ENCODE assay signal across 1 cellular context in the genomic region with DNA sequence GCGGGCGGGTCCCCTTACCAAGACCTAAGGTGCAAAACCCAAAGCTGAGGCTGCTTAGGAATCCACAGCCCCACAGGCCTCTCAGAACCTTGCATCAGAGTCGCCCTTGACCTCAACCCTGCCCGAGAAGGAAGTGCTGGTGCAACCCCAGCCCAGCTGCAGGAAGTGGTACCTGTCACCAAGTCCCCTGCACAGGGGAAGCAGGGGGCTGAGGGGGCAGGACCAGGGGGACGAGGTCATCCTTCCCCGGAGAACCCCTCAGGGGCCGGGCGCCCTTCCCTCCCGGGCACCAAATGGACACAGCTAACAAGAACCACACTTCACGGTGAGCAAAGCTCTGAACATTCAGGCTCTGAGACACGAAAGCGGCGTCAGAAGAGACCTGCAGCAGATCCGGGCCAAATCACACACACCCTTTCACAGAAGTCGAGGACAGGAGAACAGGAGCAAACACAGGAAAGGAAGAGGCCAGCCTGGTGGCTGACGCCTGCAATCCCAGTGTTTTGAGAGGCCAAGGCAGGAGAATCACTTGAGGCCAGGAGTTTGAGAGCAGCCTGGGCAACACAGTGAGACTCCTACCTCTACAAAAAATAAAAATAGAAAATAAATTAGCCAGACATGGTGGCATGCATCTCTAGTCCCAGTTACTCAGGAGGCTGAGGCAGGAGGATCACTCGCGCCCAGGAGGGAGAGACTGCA.
TF ChIP-seq lines count a peak whose summit lies in the region.

No MANE protein-coding gene starts in this region.

TF ChIP-seq in HepG2, 621 proteins besides CTCF, POLR2A, EP300 and RAD21 (continued from another document and continues in another):
- no peak for TF ChIP-seq BCLAF1 (IDR thresholded peaks at IDR 0.05)
- TF ChIP-seq ATAD3A (CRISPR knock-in tag; IDR thresholded peaks at IDR 0.05), result no peak
- TF ChIP-seq ZNF292 (CRISPR knock-in tag; IDR thresholded peaks at IDR 0.05; ENCODE audit: borderline replicate concordance, low read depth), result peak; percentile 78
- no peak for TF ChIP-seq SMARCC2 (IDR thresholded peaks at IDR 0.05)
- TF ChIP-seq ADNP (CRISPR knock-in tag; IDR thresholded peaks at IDR 0.05), result no peak
- TF ChIP-seq, protein P1, sequence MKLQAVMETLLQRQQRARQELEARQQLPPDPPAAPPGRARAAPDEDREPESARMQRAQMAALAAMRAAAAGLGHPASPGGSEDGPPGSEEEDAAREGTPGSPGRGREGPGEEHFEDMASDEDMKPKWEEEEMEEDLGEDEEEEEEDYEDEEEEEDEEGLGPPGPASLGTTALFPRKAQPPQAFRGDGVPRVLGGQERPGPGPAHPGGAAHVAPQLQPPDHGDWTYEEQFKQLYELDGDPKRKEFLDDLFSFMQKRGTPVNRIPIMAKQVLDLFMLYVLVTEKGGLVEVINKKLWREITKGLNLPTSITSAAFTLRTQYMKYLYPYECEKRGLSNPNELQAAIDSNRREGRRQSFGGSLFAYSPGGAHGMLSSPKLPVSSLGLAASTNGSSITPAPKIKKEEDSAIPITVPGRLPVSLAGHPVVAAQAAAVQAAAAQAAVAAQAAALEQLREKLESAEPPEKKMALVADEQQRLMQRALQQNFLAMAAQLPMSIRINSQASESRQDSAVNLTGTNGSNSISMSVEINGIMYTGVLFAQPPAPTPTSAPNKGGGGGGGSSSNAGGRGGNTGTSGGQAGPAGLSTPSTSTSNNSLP (IDR thresholded peaks at IDR 0.05; ENCODE audit: low read depth, low read length), result no peak
- TF ChIP-seq, protein P2, sequence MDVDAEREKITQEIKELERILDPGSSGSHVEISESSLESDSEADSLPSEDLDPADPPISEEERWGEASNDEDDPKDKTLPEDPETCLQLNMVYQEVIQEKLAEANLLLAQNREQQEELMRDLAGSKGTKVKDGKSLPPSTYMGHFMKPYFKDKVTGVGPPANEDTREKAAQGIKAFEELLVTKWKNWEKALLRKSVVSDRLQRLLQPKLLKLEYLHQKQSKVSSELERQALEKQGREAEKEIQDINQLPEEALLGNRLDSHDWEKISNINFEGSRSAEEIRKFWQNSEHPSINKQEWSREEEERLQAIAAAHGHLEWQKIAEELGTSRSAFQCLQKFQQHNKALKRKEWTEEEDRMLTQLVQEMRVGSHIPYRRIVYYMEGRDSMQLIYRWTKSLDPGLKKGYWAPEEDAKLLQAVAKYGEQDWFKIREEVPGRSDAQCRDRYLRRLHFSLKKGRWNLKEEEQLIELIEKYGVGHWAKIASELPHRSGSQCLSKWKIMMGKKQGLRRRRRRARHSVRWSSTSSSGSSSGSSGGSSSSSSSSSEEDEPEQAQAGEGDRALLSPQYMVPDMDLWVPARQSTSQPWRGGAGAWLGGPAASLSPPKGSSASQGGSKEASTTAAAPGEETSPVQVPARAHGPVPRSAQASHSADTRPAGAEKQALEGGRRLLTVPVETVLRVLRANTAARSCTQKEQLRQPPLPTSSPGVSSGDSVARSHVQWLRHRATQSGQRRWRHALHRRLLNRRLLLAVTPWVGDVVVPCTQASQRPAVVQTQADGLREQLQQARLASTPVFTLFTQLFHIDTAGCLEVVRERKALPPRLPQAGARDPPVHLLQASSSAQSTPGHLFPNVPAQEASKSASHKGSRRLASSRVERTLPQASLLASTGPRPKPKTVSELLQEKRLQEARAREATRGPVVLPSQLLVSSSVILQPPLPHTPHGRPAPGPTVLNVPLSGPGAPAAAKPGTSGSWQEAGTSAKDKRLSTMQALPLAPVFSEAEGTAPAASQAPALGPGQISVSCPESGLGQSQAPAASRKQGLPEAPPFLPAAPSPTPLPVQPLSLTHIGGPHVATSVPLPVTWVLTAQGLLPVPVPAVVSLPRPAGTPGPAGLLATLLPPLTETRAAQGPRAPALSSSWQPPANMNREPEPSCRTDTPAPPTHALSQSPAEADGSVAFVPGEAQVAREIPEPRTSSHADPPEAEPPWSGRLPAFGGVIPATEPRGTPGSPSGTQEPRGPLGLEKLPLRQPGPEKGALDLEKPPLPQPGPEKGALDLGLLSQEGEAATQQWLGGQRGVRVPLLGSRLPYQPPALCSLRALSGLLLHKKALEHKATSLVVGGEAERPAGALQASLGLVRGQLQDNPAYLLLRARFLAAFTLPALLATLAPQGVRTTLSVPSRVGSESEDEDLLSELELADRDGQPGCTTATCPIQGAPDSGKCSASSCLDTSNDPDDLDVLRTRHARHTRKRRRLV (CRISPR knock-in tag; IDR thresholded peaks at IDR 0.05), result no peak
- TF ChIP-seq PITX1 (CRISPR knock-in tag; IDR thresholded peaks at IDR 0.05), result no peak; the same call in 1 of the 2 replicates
- TF ChIP-seq NFATC3 (CRISPR knock-in tag; IDR thresholded peaks at IDR 0.05), result no peak
- TF ChIP-seq ETV6 (CRISPR knock-in tag; conservative IDR thresholded peaks at IDR 0.05), result peak; percentile 95
- no peak for TF ChIP-seq ZNF138 (CRISPR knock-in tag; IDR thresholded peaks at IDR 0.05; ENCODE audit: low read depth)
- TF ChIP-seq, protein P3, sequence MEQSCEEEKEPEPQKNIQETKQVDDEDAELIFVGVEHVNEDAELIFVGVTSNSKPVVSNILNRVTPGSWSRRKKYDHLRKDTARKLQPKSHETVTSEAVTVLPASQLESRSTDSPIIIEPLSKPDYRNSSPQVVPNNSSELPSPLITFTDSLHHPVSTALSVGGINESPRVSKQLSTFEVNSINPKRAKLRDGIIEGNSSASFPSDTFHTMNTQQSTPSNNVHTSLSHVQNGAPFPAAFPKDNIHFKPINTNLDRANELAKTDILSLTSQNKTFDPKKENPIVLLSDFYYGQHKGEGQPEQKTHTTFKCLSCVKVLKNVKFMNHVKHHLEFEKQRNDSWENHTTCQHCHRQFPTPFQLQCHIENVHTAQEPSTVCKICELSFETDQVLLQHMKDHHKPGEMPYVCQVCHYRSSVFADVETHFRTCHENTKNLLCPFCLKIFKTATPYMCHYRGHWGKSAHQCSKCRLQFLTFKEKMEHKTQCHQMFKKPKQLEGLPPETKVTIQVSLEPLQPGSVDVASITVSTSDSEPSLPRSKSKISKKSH (CRISPR knock-in tag; IDR thresholded peaks at IDR 0.05; ENCODE audit: borderline replicate concordance), result no peak
- TF ChIP-seq ZNF430 (CRISPR knock-in tag; IDR thresholded peaks at IDR 0.05), result no peak
- TF ChIP-seq ZSCAN9 (CRISPR knock-in tag; IDR thresholded peaks at IDR 0.05; ENCODE audit: borderline replicate concordance), result no peak; the same call in 1 of the 2 replicates
- 0 out of 2 replicates have a peak, but pooled peaks have one; percentile 35 for TF ChIP-seq ZBTB33 (CRISPR knock-in tag; IDR thresholded peaks at IDR 0.05)
- TF ChIP-seq, protein P4, sequence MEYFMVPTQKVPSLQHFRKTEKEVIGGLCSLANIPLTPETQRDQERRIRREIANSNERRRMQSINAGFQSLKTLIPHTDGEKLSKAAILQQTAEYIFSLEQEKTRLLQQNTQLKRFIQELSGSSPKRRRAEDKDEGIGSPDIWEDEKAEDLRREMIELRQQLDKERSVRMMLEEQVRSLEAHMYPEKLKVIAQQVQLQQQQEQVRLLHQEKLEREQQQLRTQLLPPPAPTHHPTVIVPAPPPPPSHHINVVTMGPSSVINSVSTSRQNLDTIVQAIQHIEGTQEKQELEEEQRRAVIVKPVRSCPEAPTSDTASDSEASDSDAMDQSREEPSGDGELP (IDR thresholded peaks at IDR 0.05; ENCODE audit: borderline replicate concordance, low read depth), result peak; percentile 98
- no peak; the same call in 1 of the 2 replicates for TF ChIP-seq MEF2D (CRISPR knock-in tag; IDR thresholded peaks at IDR 0.05)
- peak; percentile 82 for TF ChIP-seq THAP11 (CRISPR knock-in tag; IDR thresholded peaks at IDR 0.05)
- peak; percentile 70; the same call in 1 of the 2 replicates for TF ChIP-seq NCOR1 (IDR thresholded peaks at IDR 0.05; ENCODE audit: borderline replicate concordance, low read length)
- no peak; the same call in 1 of the 2 replicates for TF ChIP-seq ZBTB38 (CRISPR knock-in tag; IDR thresholded peaks at IDR 0.05)
- no peak for TF ChIP-seq ZNF383 (CRISPR knock-in tag; IDR thresholded peaks at IDR 0.05; ENCODE audit: borderline replicate concordance)
- no peak for TF ChIP-seq BRCA1 (CRISPR knock-in tag; IDR thresholded peaks at IDR 0.05)
- no peak for TF ChIP-seq DR1 (CRISPR knock-in tag; IDR thresholded peaks at IDR 0.05)
- TF ChIP-seq, protein P5, sequence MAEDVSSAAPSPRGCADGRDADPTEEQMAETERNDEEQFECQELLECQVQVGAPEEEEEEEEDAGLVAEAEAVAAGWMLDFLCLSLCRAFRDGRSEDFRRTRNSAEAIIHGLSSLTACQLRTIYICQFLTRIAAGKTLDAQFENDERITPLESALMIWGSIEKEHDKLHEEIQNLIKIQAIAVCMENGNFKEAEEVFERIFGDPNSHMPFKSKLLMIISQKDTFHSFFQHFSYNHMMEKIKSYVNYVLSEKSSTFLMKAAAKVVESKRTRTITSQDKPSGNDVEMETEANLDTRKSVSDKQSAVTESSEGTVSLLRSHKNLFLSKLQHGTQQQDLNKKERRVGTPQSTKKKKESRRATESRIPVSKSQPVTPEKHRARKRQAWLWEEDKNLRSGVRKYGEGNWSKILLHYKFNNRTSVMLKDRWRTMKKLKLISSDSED (CRISPR knock-in tag; IDR thresholded peaks at IDR 0.05), result no peak
- TF ChIP-seq, protein P6, sequence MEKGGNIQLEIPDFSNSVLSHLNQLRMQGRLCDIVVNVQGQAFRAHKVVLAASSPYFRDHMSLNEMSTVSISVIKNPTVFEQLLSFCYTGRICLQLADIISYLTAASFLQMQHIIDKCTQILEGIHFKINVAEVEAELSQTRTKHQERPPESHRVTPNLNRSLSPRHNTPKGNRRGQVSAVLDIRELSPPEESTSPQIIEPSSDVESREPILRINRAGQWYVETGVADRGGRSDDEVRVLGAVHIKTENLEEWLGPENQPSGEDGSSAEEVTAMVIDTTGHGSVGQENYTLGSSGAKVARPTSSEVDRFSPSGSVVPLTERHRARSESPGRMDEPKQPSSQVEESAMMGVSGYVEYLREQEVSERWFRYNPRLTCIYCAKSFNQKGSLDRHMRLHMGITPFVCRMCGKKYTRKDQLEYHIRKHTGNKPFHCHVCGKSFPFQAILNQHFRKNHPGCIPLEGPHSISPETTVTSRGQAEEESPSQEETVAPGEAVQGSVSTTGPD (CRISPR knock-in tag; IDR thresholded peaks at IDR 0.05), result no peak
- no peak for TF ChIP-seq ZNF558 (CRISPR knock-in tag; IDR thresholded peaks at IDR 0.05; ENCODE audit: borderline replicate concordance)
- TF ChIP-seq, protein P7, sequence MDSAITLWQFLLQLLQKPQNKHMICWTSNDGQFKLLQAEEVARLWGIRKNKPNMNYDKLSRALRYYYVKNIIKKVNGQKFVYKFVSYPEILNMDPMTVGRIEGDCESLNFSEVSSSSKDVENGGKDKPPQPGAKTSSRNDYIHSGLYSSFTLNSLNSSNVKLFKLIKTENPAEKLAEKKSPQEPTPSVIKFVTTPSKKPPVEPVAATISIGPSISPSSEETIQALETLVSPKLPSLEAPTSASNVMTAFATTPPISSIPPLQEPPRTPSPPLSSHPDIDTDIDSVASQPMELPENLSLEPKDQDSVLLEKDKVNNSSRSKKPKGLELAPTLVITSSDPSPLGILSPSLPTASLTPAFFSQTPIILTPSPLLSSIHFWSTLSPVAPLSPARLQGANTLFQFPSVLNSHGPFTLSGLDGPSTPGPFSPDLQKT (CRISPR knock-in tag; IDR thresholded peaks at IDR 0.05; ENCODE audit: borderline replicate concordance), result no peak
- TF ChIP-seq ZFP90 (CRISPR knock-in tag; IDR thresholded peaks at IDR 0.05; ENCODE audit: borderline replicate concordance), result no peak
- TF ChIP-seq KDM4B (CRISPR knock-in tag; IDR thresholded peaks at IDR 0.05), result peak; percentile 72; the same call in 1 of the 2 replicates
- TF ChIP-seq ZMYM4 (CRISPR knock-in tag; IDR thresholded peaks at IDR 0.05), result no peak
- peak; percentile 41; the same call in 1 of the 2 replicates for TF ChIP-seq ATF2 (CRISPR knock-in tag; IDR thresholded peaks at IDR 0.05)
- TF ChIP-seq NFE2L2 (IDR thresholded peaks at IDR 0.05; ENCODE audit: low read length), result no peak
- TF ChIP-seq FOXC1 (CRISPR knock-in tag; IDR thresholded peaks at IDR 0.05; ENCODE audit: borderline replicate concordance), result no peak; the same call in 1 of the 2 replicates
- TF ChIP-seq ZFYVE20 (CRISPR knock-in tag; IDR thresholded peaks at IDR 0.05; ENCODE audit: borderline replicate concordance, low read depth), result no peak
- TF ChIP-seq ZNF790 (CRISPR knock-in tag; IDR thresholded peaks at IDR 0.05; ENCODE audit: borderline replicate concordance), result no peak
